8 cellular contexts compared by ENCODE assay signal in genomic region chr5:33435893-33436490, GRCh38. TPM values are rescaled to one million over a fixed set of nuclear protein-coding genes. Genes with fewer than 3 reads are reported as not detected.
A peak's percentile ranks its signal among the peaks of the same experiment; 100 is the strongest.
DNase-seq lines count a peak whose midpoint lies in the region; ATAC-seq and TF ChIP-seq lines count a peak whose summit lies in the region.
"Not testable (repeated sequence)": the region's sequence is repeated elsewhere in the genome, so short reads cannot be mapped to it uniquely, and the experiment has no call there.

No MANE protein-coding gene starts in this region.

- POLR2A ChIA-PET in activated CD4-positive, alpha-beta T cell treated with anti-CD3 and anti-CD28 coated beads, Interleukin-2, amount 10 ng/mL, durations not matched to agents 7 days and 5 days (lab: Charles Lee), result not testable (repeated sequence)

- peak; percentile 57 for TF ChIP-seq CTCF in colonic mucosa (IDR thresholded peaks at IDR 0.05)
- peak; percentile 81 for TF ChIP-seq CTCF in liver (IDR thresholded peaks at IDR 0.05; ENCODE audit: low read depth, low read length, missing input control)

- H3K4me3 Mint-ChIP-seq in activated CD4-positive, alpha-beta T cell treated with anti-CD3 and anti-CD28 coated beads, Interleukin-2, amount 10 ng/mL, durations not matched to agents 7 days and 5 days, result not testable (repeated sequence)

- not testable (repeated sequence) for H3K27ac Mint-ChIP-seq in activated CD4-positive, alpha-beta T cell treated with anti-CD3 and anti-CD28 coated beads, Interleukin-2, amount 10 ng/mL, durations not matched to agents 7 days and 5 days

- not testable (repeated sequence) for H3K4me1 ChIP-seq in colonic mucosa
- H3K4me1 ChIP-seq in liver (ENCODE audit: control insufficient read depth in 4 of 4, insufficient read depth in 4 of 4, low read length in 3 of 4), result peaks cover 2 to 34% (median 23%) of the 10 kb centered on the region in 4 donors

- CTCF ChIA-PET in activated CD4-positive, alpha-beta T cell treated with anti-CD3 and anti-CD28 coated beads, Interleukin-2, amount 10 ng/mL, durations not matched to agents 7 days and 5 days (lab: Charles Lee), result interaction anchor here (0.6 to 1.7 kb wide), 3 partner anchors 33 to 534 kb away, joined by 8 read pairs; no protein-coding TSS in a partner anchor

- not testable (repeated sequence) for H3K4me1 Mint-ChIP-seq in activated CD4-positive, alpha-beta T cell treated with anti-CD3 and anti-CD28 coated beads, Interleukin-2, amount 10 ng/mL, durations not matched to agents 7 days and 5 days

- peak; percentile 69 for DNase-seq in D341Med (ENCODE audit: low spot score)
- DNase-seq in NCI-H69 (lab: John Stamatoyannopoulos, UW), result peak; percentile 83
- DNase-seq in activated CD4-positive, alpha-beta T cell treated with anti-CD3 and anti-CD28 coated beads, Interleukin-2, amount 10 ng/mL, durations not matched to agents 7 days and 5 days, result peak; percentile 80
- peak; percentile 83 for DNase-seq in colonic mucosa
- peak; percentile 49 for DNase-seq in stimulated activated CD8-positive, alpha-beta memory T cell treated with anti-CD3 and anti-CD28 coated beads, Interleukin-12 subunit alpha, Interleukin-12 subunit beta, amount 100 ng/mL, for 1 hour (ENCODE audit: low read depth)

- H3K9ac ChIP-seq in colonic mucosa (ENCODE audit: low read depth in 2 of 2, low read length in 2 of 2); liver (ENCODE audit: low read depth in 1 of 2, low read length in 2 of 2): not testable (repeated sequence)

- TF ChIP-seq RAD21 in liver (IDR thresholded peaks at IDR 0.05), result peak; percentile 92 to 94

- H3K9me3 ChIP-seq in colonic mucosa; liver (ENCODE audit: control insufficient read depth in 4 of 4, low read length in 3 of 4): not testable (repeated sequence)

- 24% methylated on average over 5 of the region's 5 CpGs for WGBS in liver

- H3K27ac ChIP-seq in colonic mucosa; liver (ENCODE audit: low read depth in 1 of 2, low read length in 2 of 2): not testable (repeated sequence)

- not testable (repeated sequence) for H3K9me3 Mint-ChIP-seq in activated CD4-positive, alpha-beta T cell treated with anti-CD3 and anti-CD28 coated beads, Interleukin-2, amount 10 ng/mL, durations not matched to agents 7 days and 5 days

- H3K27me3 Mint-ChIP-seq in activated CD4-positive, alpha-beta T cell treated with anti-CD3 and anti-CD28 coated beads, Interleukin-2, amount 10 ng/mL, durations not matched to agents 7 days and 5 days, result not testable (repeated sequence)

- peak; percentile 50 for ATAC-seq in GM21367 (IDR thresholded peaks at IDR 0.05; ENCODE audit: unreplicated experiment)
- ATAC-seq in HG03571 (IDR thresholded peaks at IDR 0.05; ENCODE audit: unreplicated experiment), result peak; percentile 55

- not testable (repeated sequence) for H3K36me3 ChIP-seq in colonic mucosa; liver (ENCODE audit: control insufficient read depth in 4 of 4, insufficient read depth in 3 of 4, low read depth in 1 of 4, low read length in 3 of 4)

- intact Hi-C loops in colonic mucosa (cut with DNase I), result loop anchor here (5.0 kb wide), 1 partner anchor 496 kb away; no protein-coding TSS in a partner anchor

- not testable (repeated sequence) for H3K4me3 ChIP-seq in colonic mucosa; liver (ENCODE audit: low read depth in 1 of 3, low read length in 3 of 3)

- H3K27me3 ChIP-seq in colonic mucosa; liver (ENCODE audit: control insufficient read depth in 4 of 4, insufficient read depth in 4 of 4, low read length in 3 of 4): not testable (repeated sequence)

- H3K36me3 Mint-ChIP-seq in activated CD4-positive, alpha-beta T cell treated with anti-CD3 and anti-CD28 coated beads, Interleukin-2, amount 10 ng/mL, durations not matched to agents 7 days and 5 days (ENCODE audit: low read depth), result not testable (repeated sequence)

RNA-seq across cellular contexts. Expression of gene TARS1, which starts 4.8 kb away (rescaled TPM):
- total RNA-seq in activated CD4-positive, alpha-beta T cell treated with anti-CD3 and anti-CD28 coated beads, Interleukin-2, amount 10 ng/mL, durations not matched to agents 7 days and 5 days, result 100 to 1,000 TPM; 155 to 190 TPM
- total RNA-seq in colonic mucosa, result 100 to 1,000 TPM; 146 to 187 TPM
- 100 to 1,000 TPM; 101 TPM for total RNA-seq in liver
- 10 to 100 TPM; 69.1 to 85.8 TPM for polyA plus RNA-seq in liver
